Comparison of ENCODE assay signal across 31 cellular contexts in genomic region chr1:232617237-232617636, GRCh38.
"Had no signal": no experiment of that assay in that cellular context is flagged by ENCODE, and none has a peak within 500 bp of the region (broad histone marks: within the 10 kb centered on the region; RNA-seq: fewer than 3 reads in every experiment).

No MANE protein-coding gene starts in this region.

- H3K4me1 ChIP-seq: ascending aorta had no signal

- H3K36me3 Mint-ChIP-seq: activated naive CD4-positive, alpha-beta T cell treated with anti-CD3 and anti-CD28 coated beads, Interleukin-2, amount 10 ng/mL, durations not matched to agents 7 days and 5 days; activated naive CD8-positive, alpha-beta T cell treated with anti-CD3 and anti-CD28 coated beads, Interleukin-2, amount 10 ng/mL, durations not matched to agents 7 days and 5 days; mesothelial cell of epicardium; naive B cell; stimulated activated naive B cell treated with anti-CD40 and anti-IgM and Interleukin-4, amounts not matched to agents 10 μg/mL and 1 μg/mL and 100 μg/mL, for 72 hours had no signal

- H3K9me3 ChIP-seq: ascending aorta, colonic mucosa, gastrocnemius medialis, psoas muscle, stomach, thyroid gland, upper lobe of left lung, vagina had no signal

- H3K9me3 Mint-ChIP-seq: activated naive CD4-positive, alpha-beta T cell treated with anti-CD3 and anti-CD28 coated beads, Interleukin-2, amount 10 ng/mL, durations not matched to agents 7 days and 5 days; activated naive CD8-positive, alpha-beta T cell treated with anti-CD3 and anti-CD28 coated beads, Interleukin-2, amount 10 ng/mL, durations not matched to agents 7 days and 5 days; activated T-helper 1 cell treated with anti-CD3 and anti-CD28 coated beads, Interleukin-12 subunit alpha, Interleukin-12 subunit beta, Interleukin-2, Interleukin-4 antibody, amounts not matched to agents 30 ng/mL and 10 ng/mL and 1 ng/mL, durations not matched to agents 14 hours and 24 hours and 36 hours; brain; effector memory CD8-positive, alpha-beta T cell; mesothelial cell of epicardium; naive B cell; stimulated activated naive B cell treated with anti-CD40 and anti-IgM and Interleukin-4, amounts not matched to agents 10 μg/mL and 1 μg/mL and 100 μg/mL, for 72 hours had no signal

- H3K4me3 ChIP-seq: ascending aorta, cardiac muscle cell, colonic mucosa, gastrocnemius medialis, psoas muscle, stomach, thyroid gland, upper lobe of left lung, vagina had no signal

- H3K27ac Mint-ChIP-seq: activated naive CD4-positive, alpha-beta T cell treated with anti-CD3 and anti-CD28 coated beads, Interleukin-2, amount 10 ng/mL, durations not matched to agents 7 days and 5 days; activated naive CD8-positive, alpha-beta T cell treated with anti-CD3 and anti-CD28 coated beads, Interleukin-2, amount 10 ng/mL, durations not matched to agents 7 days and 5 days; activated T-helper 1 cell treated with anti-CD3 and anti-CD28 coated beads, Interleukin-12 subunit alpha, Interleukin-12 subunit beta, Interleukin-2, Interleukin-4 antibody, amounts not matched to agents 30 ng/mL and 10 ng/mL and 1 ng/mL, durations not matched to agents 14 hours and 24 hours and 36 hours; effector memory CD8-positive, alpha-beta T cell; mesothelial cell of epicardium; naive B cell; stimulated activated naive B cell treated with anti-CD40 and anti-IgM and Interleukin-4, amounts not matched to agents 10 μg/mL and 1 μg/mL and 100 μg/mL, for 72 hours had no signal

- H3K27me3 ChIP-seq: ascending aorta, cardiac muscle cell, colonic mucosa, gastrocnemius medialis, stomach, thyroid gland, upper lobe of left lung, vagina had no signal

- H3K4me1 Mint-ChIP-seq: activated naive CD8-positive, alpha-beta T cell treated with anti-CD3 and anti-CD28 coated beads, Interleukin-2, amount 10 ng/mL, durations not matched to agents 7 days and 5 days had no signal

- H3K27ac ChIP-seq: ascending aorta, cardiac muscle cell, colonic mucosa, gastrocnemius medialis, parathyroid adenoma, psoas muscle, stomach, thyroid gland, upper lobe of left lung, vagina had no signal

- H3K9ac ChIP-seq: parathyroid adenoma had no signal

- H3K36me3 ChIP-seq: ascending aorta, cardiac muscle cell, colonic mucosa, gastrocnemius medialis, stomach, thyroid gland, upper lobe of left lung, vagina had no signal

- H3K27me3 Mint-ChIP-seq: brain; effector memory CD8-positive, alpha-beta T cell had no signal

- H3K4me3 Mint-ChIP-seq: activated naive CD4-positive, alpha-beta T cell treated with anti-CD3 and anti-CD28 coated beads, Interleukin-2, amount 10 ng/mL, durations not matched to agents 7 days and 5 days; activated naive CD8-positive, alpha-beta T cell treated with anti-CD3 and anti-CD28 coated beads, Interleukin-2, amount 10 ng/mL, durations not matched to agents 7 days and 5 days; activated T-helper 1 cell treated with anti-CD3 and anti-CD28 coated beads, Interleukin-12 subunit alpha, Interleukin-12 subunit beta, Interleukin-2, Interleukin-4 antibody, amounts not matched to agents 30 ng/mL and 10 ng/mL and 1 ng/mL, durations not matched to agents 14 hours and 24 hours and 36 hours; brain; effector memory CD8-positive, alpha-beta T cell; mesothelial cell of epicardium; naive B cell; stimulated activated naive B cell treated with anti-CD40 and anti-IgM and Interleukin-4, amounts not matched to agents 10 μg/mL and 1 μg/mL and 100 μg/mL, for 72 hours had no signal

- ATAC-seq: activated CD4-positive, CD25-positive, alpha-beta regulatory T cell treated with anti-CD3 and anti-CD28 coated beads, Interleukin-2, amount 50 U/mL, for 24 hours; effector memory CD8-positive, alpha-beta T cell; gastrocnemius medialis; left ventricle myocardium superior; psoas muscle; stimulated activated naive B cell treated with anti-CD40 and anti-IgM and Interleukin-4, amounts not matched to agents 10 μg/mL and 1 μg/mL and 100 μg/mL, for 72 hours had no signal

- DNase-seq: activated CD4-positive, alpha-beta T cell treated with anti-CD3 and anti-CD28 coated beads for 48 hours; activated CD4-positive, alpha-beta T cell treated with anti-CD3 and anti-CD28 coated beads, Interleukin-2, amount 50 U/mL, for 48 hours; activated CD8-positive, alpha-beta memory T cell treated with anti-CD3 and anti-CD28 coated beads for 24 hours; activated gamma-delta T cell; activated naive CD4-positive, alpha-beta T cell treated with anti-CD3 and anti-CD28 coated beads, Interleukin-2, amount 10 ng/mL, durations not matched to agents 7 days and 5 days; activated naive CD8-positive, alpha-beta T cell treated with anti-CD3 and anti-CD28 coated beads, Interleukin-2, amount 10 ng/mL, durations not matched to agents 7 days and 5 days; cerebellar nuclear complex; colonic mucosa; effector memory CD8-positive, alpha-beta T cell; erythroblast; gastrocnemius medialis; glutamatergic neuron; islet precursor cell; left ventricle myocardium superior; naive B cell; occipital lobe; psoas muscle; stimulated activated CD4-positive, alpha-beta T cell treated with anti-CD3 and anti-CD28 coated beads, Interleukin-15, amount 100 ng/mL, for 24 hours; stimulated activated CD4-positive, alpha-beta T cell treated with anti-CD3 and anti-CD28 coated beads, Interleukin-2, amount 100 ng/mL, for 24 hours; stimulated activated naive B cell treated with anti-CD40 and anti-IgM and Interleukin-4, amounts not matched to agents 10 μg/mL and 1 μg/mL and 100 μg/mL, for 72 hours; stomach; thyroid gland; upper lobe of left lung had no signal
